Comparison of ENCODE assay signal across 15 cellular contexts in genomic region chr15:31309893-31310606, GRCh38. TPM values are rescaled to one million over a fixed set of nuclear protein-coding genes. Genes with fewer than 3 reads are reported as not detected.
DNase-seq lines count a peak whose midpoint lies in the region; FAIRE-seq and TF ChIP-seq lines count a peak whose summit lies in the region.
"Had no signal": no experiment of that assay in that cellular context is flagged by ENCODE, and none has a peak within 500 bp of the region (broad histone marks: within the 10 kb centered on the region; RNA-seq: fewer than 3 reads in every experiment).

No MANE protein-coding gene starts in this region.

- H3K4me2 ChIP-seq in H1 (ENCODE audit: insufficient read depth in 1 of 2, low read depth in 2 of 2, low read length in 2 of 2): no peak overlapping the region
- H3K4me2 ChIP-seq in osteoblast (ENCODE audit: insufficient read depth, low read length): no peak overlapping the region

- no peaks in the 10 kb centered on the region for H3K79me1 ChIP-seq in H1 (ENCODE audit: low read depth, low read length)

- H3K36me3 Mint-ChIP-seq in CD14-positive monocyte: peaks cover 2 to 3% of the 10 kb centered on the region in 2 donors

- no peak overlapping the region for H3K14ac ChIP-seq in H1 (ENCODE audit: insufficient read length)

- 0 out of 7 replicates have a peak, but pooled peaks cover 0 to 2% (median 0%) of the 10 kb centered on the region in 4 experiments for H3K27me3 ChIP-seq in H1 (replicated peaks in 1 of 4; ENCODE audit: control insufficient read depth in 3 of 4, extremely low read depth in 1 of 4, insufficient read depth in 3 of 4, low read length in 3 of 4)
- peaks cover 8% of the 10 kb centered on the region for H3K27me3 ChIP-seq in osteoblast (ENCODE audit: insufficient read depth, low read length)
- H3K27me3 ChIP-seq: BE2C had no signal

- no peaks in the 10 kb centered on the region for H3K23me2 ChIP-seq in H1 (ENCODE audit: low read depth, low read length)

- no peak overlapping the region for H3K56ac ChIP-seq in H1 (replicated peaks; ENCODE audit: insufficient read length, low read depth, low read length)

- H3K9ac ChIP-seq in H1 (replicated peaks in 1 of 4; ENCODE audit: extremely low read depth in 1 of 4, low read depth in 3 of 4, low read length in 3 of 4): no peak overlapping the region

- no peak overlapping the region for H4K8ac ChIP-seq in H1 (ENCODE audit: extremely low read depth, insufficient read depth, low read length)

- H3K4me1 ChIP-seq in H1 (replicated peaks in 1 of 4; ENCODE audit: control insufficient read depth in 3 of 4, insufficient read depth in 4 of 4, low read length in 3 of 4) (peaks cover 9 to 43% (median 37%) of the 10 kb centered on the region in 4 experiments), osteoblast (ENCODE audit: insufficient read depth, low read length) (no peaks in the 10 kb centered on the region)

- H2BK5ac ChIP-seq in H1 (ENCODE audit: low read depth, low read length): no peak overlapping the region; the same call in 1 of the 2 replicates

- no peak for TF ChIP-seq RAD21 in H1 (IDR thresholded peaks at IDR 0.05 in 1 of 2, conservative IDR thresholded peaks at IDR 0.05 in 1 of 2; ENCODE audit: low read depth in 2 of 2, low read length in 2 of 2)

- H3K4me3 ChIP-seq in H1 (ENCODE audit: extremely low read depth in 1 of 4, insufficient read depth in 2 of 4, low read depth in 3 of 4, low read length in 4 of 4) (no peak overlapping the region; a peak in 1 of 8 replicates), osteoblast (ENCODE audit: insufficient read depth, low read length) (no peak overlapping the region)

- H3K27me3 Mint-ChIP-seq in CD14-positive monocyte (ENCODE audit: low read depth in 3 of 3): peaks cover 5 to 10% (median 7%) of the 10 kb centered on the region in 3 donors

- H4K5ac ChIP-seq in H1 (ENCODE audit: insufficient read length, low read depth, low read length): no peak overlapping the region

- peak overlapping the region; percentile 60; the same call in 1 of the 2 replicates for H2BK12ac ChIP-seq in H1 (ENCODE audit: low read depth, low read length)

- WGBS in H1 (ENCODE audit: extremely low coverage in 1 of 2, insufficient coverage in 1 of 2, insufficient read length in 1 of 2, insufficient replicate concordance in 2 of 2, low coverage in 1 of 2, low lambda C conversion rate in 2 of 2, missing lambda C conversion rate in 1 of 2), 2 experiments: 79% methylated on average over 9 of the region's 9 CpGs; no CpG with 5 or more reads in 1 of the 2 experiments

- intact Hi-C loops in CD14-positive monocyte (cut with micrococcal nuclease): no loop called here

- H3K79me2 ChIP-seq in H1 (ENCODE audit: control insufficient read depth in 1 of 2, insufficient read depth in 2 of 2, low read length in 2 of 2): no peaks in the 10 kb centered on the region
- H3K79me2 ChIP-seq in osteoblast (ENCODE audit: insufficient read depth, low read length): no peaks in the 10 kb centered on the region

- TF ChIP-seq EP300 in H1 (IDR thresholded peaks at IDR 0.05; ENCODE audit: borderline replicate concordance in 1 of 2, low read depth in 2 of 2, low read length in 2 of 2): no peak

- no peak overlapping the region for H3K23ac ChIP-seq in H1 (ENCODE audit: insufficient read length)

- H3K36me3 ChIP-seq in H1 (ENCODE audit: control insufficient read depth in 2 of 4, insufficient read depth in 4 of 4, low read length in 3 of 4) (no peaks in the 10 kb centered on the region), osteoblast (ENCODE audit: insufficient read depth, low read length) (no peaks in the 10 kb centered on the region)
- H3K36me3 ChIP-seq: BE2C had no signal

- peak; percentile 46 for FAIRE-seq in GM12892 (lab: Jason Lieb, UNC)
- FAIRE-seq in H1 (lab: Jason Lieb, UNC): no peak
- FAIRE-seq in GM19239 (lab: Jason Lieb, UNC): no peak

- H4K91ac ChIP-seq in H1 (replicated peaks; ENCODE audit: insufficient read length, low read length): peak overlapping the region; percentile 64

- H3K4me3 Mint-ChIP-seq in CD14-positive monocyte: no peak overlapping the region

- peak overlapping the region; percentile 41 for H3K4ac ChIP-seq in H1 (replicated peaks; ENCODE audit: insufficient read length, low read depth, low read length)

- DNase-seq in CD14-positive monocyte (ENCODE audit: low spot score) (peak; percentile 21), GM12892 (ENCODE audit: insufficient read length) (no peak), H1 (ENCODE audit: low read depth in 1 of 2, low spot score in 2 of 2) (peak in 1 of 2 experiments; percentile 35), osteoblast (ENCODE audit: insufficient read length, low spot score, missing footprints) (peak; percentile 23), iPS-NIHi11 (ENCODE audit: low spot score) (no peak), GM19239 (ENCODE audit: insufficient read length, low spot score) (no peak), NCI-H69 (lab: John Stamatoyannopoulos, UW) (no peak)
- DNase-seq in stimulated activated CD4-positive, alpha-beta T cell treated with anti-CD3 and anti-CD28 coated beads, Interleukin-12 subunit alpha, Interleukin-12 subunit beta, amount 100 ng/mL, for 4 hours: no peak
- DNase-seq: BE2C, DMS153, IMR-90, NCI-H1417, NCI-H2081, NCI-H510A treated with DMSO at 0.1 percent for 48 hours, SIG-M5 had no signal

- no peak overlapping the region for H2BK15ac ChIP-seq in H1 (ENCODE audit: low read length)

- H3K27ac ChIP-seq in H1 (ENCODE audit: low read depth, low read length): no peak overlapping the region
- H3K27ac ChIP-seq in osteoblast (ENCODE audit: low read depth, low read length): no peak overlapping the region

- CTCF ChIA-PET in H1 (lab: Charles Lee; ENCODE audit: partially characterized antibody): interaction anchor here (1.7 kb wide), 1 partner anchor 10 kb away, joined by 7 read pairs; no protein-coding TSS in a partner anchor

- no peak overlapping the region for H2BK20ac ChIP-seq in H1 (ENCODE audit: low read length)

- H2BK120ac ChIP-seq in H1 (replicated peaks; ENCODE audit: low read depth, low read length): no peak overlapping the region

- H3K9me3 Mint-ChIP-seq in CD14-positive monocyte: peaks cover 0 to 17% (median 13%) of the 10 kb centered on the region in 7 donors

- no peak overlapping the region for H2AK5ac ChIP-seq in H1 (ENCODE audit: low read depth, low read length)

- H3K27ac Mint-ChIP-seq in CD14-positive monocyte: peak overlapping the region in 1 of 7 donors; percentile 70

- H3K9me3 ChIP-seq in H1 (ENCODE audit: insufficient read depth in 2 of 2, low read depth in 1 of 2, low read length in 1 of 2) (no peaks in the 10 kb centered on the region), osteoblast (ENCODE audit: low read depth, low read length) (peaks cover 6% of the 10 kb centered on the region)

- H2AFZ ChIP-seq in H1 (ENCODE audit: low read length) (no peak overlapping the region), osteoblast (ENCODE audit: low read length) (no peak overlapping the region)

- POLR2A ChIA-PET in H1 (lab: Charles Lee; ENCODE audit: partially characterized antibody): interaction anchor here (0.7 to 1.2 kb wide), 2 partner anchors 16 to 24 kb away, joined by 3 read pairs; no protein-coding TSS in a partner anchor

- H4K20me1 ChIP-seq in H1 (replicated peaks in 1 of 2; ENCODE audit: control insufficient read depth in 1 of 2, insufficient read depth in 2 of 2, low read length in 2 of 2) (no peaks in the 10 kb centered on the region), osteoblast (ENCODE audit: insufficient read depth, low read length) (no peaks in the 10 kb centered on the region)

- peaks cover 21% of the 10 kb centered on the region for H3K4me1 Mint-ChIP-seq in CD14-positive monocyte

- no peak overlapping the region; the same call in 1 of the 2 replicates for H3K18ac ChIP-seq in H1 (ENCODE audit: extremely low read depth, low read length)

- TF ChIP-seq POLR2A in GM12892 (IDR thresholded peaks at IDR 0.05; ENCODE audit: low read depth, low read length) (no peak), H1 (IDR thresholded peaks at IDR 0.05; ENCODE audit: control extremely low read depth in 1 of 2, low read depth in 2 of 2, low read length in 2 of 2) (no peak)

- TF ChIP-seq CTCF in CD14-positive monocyte (IDR thresholded peaks at IDR 0.05): no peak
- TF ChIP-seq CTCF in H1 (IDR thresholded peaks at IDR 0.05; ENCODE audit: control extremely low read depth in 1 of 3, insufficient read depth in 1 of 3, low read depth in 1 of 3, low read length in 3 of 3): no peak
- TF ChIP-seq CTCF in osteoblast (IDR thresholded peaks at IDR 0.05; ENCODE audit: extremely low read depth, low read depth, low read length): no peak

TF ChIP-seq in H1, 55 proteins besides CTCF, POLR2A, EP300 and RAD21 (continues in another document):
- no peak for TF ChIP-seq YY1 (IDR thresholded peaks at IDR 0.05; ENCODE audit: low read depth, low read length)
- no peak for TF ChIP-seq E2F6 (IDR thresholded peaks at IDR 0.05)
- TF ChIP-seq SP1 (IDR thresholded peaks at IDR 0.05; ENCODE audit: low read depth, low read length): no peak
- no peak for TF ChIP-seq ZNF274 (IDR thresholded peaks at IDR 0.05; ENCODE audit: borderline replicate concordance, extremely low read depth, low read length)
- TF ChIP-seq TBP (IDR thresholded peaks at IDR 0.05; ENCODE audit: low read depth, low read length): no peak
- TF ChIP-seq NRF1 (IDR thresholded peaks at IDR 0.05; ENCODE audit: low read depth, low read length): no peak
- no peak for TF ChIP-seq JUND (IDR thresholded peaks at IDR 0.05; ENCODE audit: low read length)
- TF ChIP-seq JUN (IDR thresholded peaks at IDR 0.05; ENCODE audit: low read depth, low read length): no peak
- TF ChIP-seq RNF2 (IDR thresholded peaks at IDR 0.05; ENCODE audit: borderline replicate concordance, low read depth, low read length, missing control alignments, poor library complexity, severe bottlenecking): no peak

RNA-seq across cellular contexts. Expression of gene KLF13, which starts 16.6 kb away (rescaled TPM):
- polyA plus RNA-seq in CD14-positive monocyte: 10 to 100 TPM; 22.5 to 28.0 TPM
- 39.1 TPM for polyA plus RNA-seq in GM12892 (2012; ENCODE audit: missing spikeins)
- 32.4 and 33.4 TPM in 2 replicates for total RNA-seq in H1 (2021; fragmentation: NEBNext Ultra II Directional; extraction: Animal tissue kit (Norgen Biotek cat#: 25700))
- polyA plus RNA-seq in H1 (2011; rRNA removed): 15.7 and 18.3 TPM in 2 replicates
- 16.2 TPM for polyA plus RNA-seq in H1 (2011; cell fraction: cytosol; rRNA removed)
- 17.3 TPM for polyA plus RNA-seq in H1 (2011; cell fraction: nucleus; rRNA removed)
- polyA plus RNA-seq in H1 (2012, experiment 1 of 2): 21.5 to 39.3 TPM (median 24.4 TPM) in 4 replicates
- 13.0 TPM for polyA plus RNA-seq in H1 (2012, experiment 2 of 2)
- polyA plus RNA-seq in H1 (2013, experiment 1 of 2): 34.5 TPM
- 37.8 TPM for polyA plus RNA-seq in H1 (2013, experiment 2 of 2)
- 15.4 and 21.4 TPM in 2 replicates for polyA minus RNA-seq in H1 (2011; rRNA and poly(A)+ RNA removed)
- 21.7 TPM for polyA minus RNA-seq in H1 (2011; cell fraction: cytosol; rRNA and poly(A)+ RNA removed)
- polyA minus RNA-seq in H1 (2011; cell fraction: nucleus; rRNA and poly(A)+ RNA removed): 10.9 TPM
- 53.3 and 58.6 TPM in 2 replicates for total RNA-seq in osteoblast

Comparison
In these comparisons a context has a peak if more than half of its experiments do, and no peak if none do; other contexts are left out.
1. DNase-seq: peak in CD14-positive monocyte (single experiment) and osteoblast (single experiment); none in GM12892 (single experiment), iPS-NIHi11 (single experiment), stimulated activated CD4-positive, alpha-beta T cell treated with anti-CD3 and anti-CD28 coated beads, Interleukin-12 subunit alpha, Interleukin-12 subunit beta, amount 100 ng/mL, for 4 hours (single experiment), GM19239 (single experiment) and NCI-H69 (single experiment).